In genomic region chr13:32314271-32314967, GRCh38 we compare ENCODE assay signal across 8 cellular contexts. TPM values are rescaled to one million over a fixed set of nuclear protein-coding genes. Genes with fewer than 3 reads are reported as not detected.
DNase-seq lines count a peak whose midpoint lies in the region; ATAC-seq and TF ChIP-seq lines count a peak whose summit lies in the region.

No MANE protein-coding gene starts in this region.

- intact Hi-C loops in mammary epithelial cell (cut with micrococcal nuclease) (loop anchor here (5.0 kb wide), 1 partner anchor 282 kb away; the partner anchor contains the start of gene FRY), uterus (cut with DNase I; ENCODE audit: low total_unique reads) (no loop called here)

- peak overlapping the region; percentile 100 for H2AFZ ChIP-seq in mammary epithelial cell (ENCODE audit: low read depth, low read length)

- CTCF ChIA-PET in mammary epithelial cell (lab: Charles Lee; ENCODE audit: low non-redundant PET): interaction anchor here (0.5 to 0.6 kb wide), 2 partner anchors 9 to 21 kb away, joined by 3 read pairs; no protein-coding TSS in a partner anchor

- H3K9me3 ChIP-seq in mammary epithelial cell (replicated peaks; ENCODE audit: insufficient read depth, low read length): no peaks in the 10 kb centered on the region
- H3K9me3 ChIP-seq in mesodermal cell (ENCODE audit: control insufficient read depth, low read length): peaks cover 5% of the 10 kb centered on the region
- no peaks in the 10 kb centered on the region for H3K9me3 ChIP-seq in uterus

- peaks cover 18% of the 10 kb centered on the region for H3K79me2 ChIP-seq in mammary epithelial cell (ENCODE audit: insufficient read depth, low read length)

- in situ Hi-C loops in mammary epithelial cell (cut with MboI; ENCODE audit: low sequenced_read_pairs in 2 of 2): loop anchor here (5.0 to 25.0 kb wide), 4 partner anchors 67 to 402 kb away; no protein-coding TSS in a partner anchor

- no peaks in the 10 kb centered on the region for H3K36me3 ChIP-seq in mammary epithelial cell (ENCODE audit: insufficient read depth, low read length)
- peaks cover 3% of the 10 kb centered on the region for H3K36me3 ChIP-seq in mesodermal cell (ENCODE audit: control insufficient read depth, insufficient read depth, low read length)
- H3K36me3 ChIP-seq in uterus: no peaks in the 10 kb centered on the region

- no peaks in the 10 kb centered on the region for H3K27me3 Mint-ChIP-seq in activated T-cell treated with anti-CD3 and anti-CD28 coated beads, Interleukin-2, amount 50 U/mL, for 72 hours (ENCODE audit: low read depth)

- H3K27ac Mint-ChIP-seq in activated T-cell treated with anti-CD3 and anti-CD28 coated beads, Interleukin-2, amount 50 U/mL, for 72 hours: peak overlapping the region; percentile 100

- WGBS in mammary epithelial cell (ENCODE audit: low coverage, missing lambda C conversion rate): 97% methylated on average over 22 of the region's 25 CpGs
- 93 to 94% methylated on average over 20 to 22 of the region's 25 CpGs for WGBS in mesodermal cell (ENCODE audit: insufficient coverage in 2 of 2), 2 experiments

- H3K4me1 Mint-ChIP-seq in activated T-cell treated with anti-CD3 and anti-CD28 coated beads, Interleukin-2, amount 50 U/mL, for 72 hours (ENCODE audit: low read depth): peaks cover 31% of the 10 kb centered on the region

- peak overlapping the region; percentile 91 to 95 for H3K4me3 Mint-ChIP-seq in activated T-cell treated with anti-CD3 and anti-CD28 coated beads, Interleukin-2, amount 50 U/mL, for 72 hours

- no peak overlapping the region for H3K9ac ChIP-seq in mammary epithelial cell (ENCODE audit: insufficient read depth, low read length)

- peak overlapping the region; percentile 87 for H3K4me2 ChIP-seq in mammary epithelial cell (ENCODE audit: insufficient read depth, low read depth, low read length)

- no peak for TF ChIP-seq CTCF in mammary epithelial cell (conservative IDR thresholded peaks at IDR 0.05 in 1 of 2, IDR thresholded peaks at IDR 0.05 in 1 of 2; ENCODE audit: extremely low read depth in 1 of 2, insufficient read depth in 1 of 2, low read depth in 1 of 2, low read length in 2 of 2)
- TF ChIP-seq CTCF in uterus (IDR thresholded peaks at IDR 0.05): no peak

- DNase-seq in activated T-cell treated with anti-CD3 and anti-CD28 coated beads, Interleukin-2, amount 50 U/mL, for 72 hours: no peak
- DNase-seq in activated T-cell treated with anti-CD3 and anti-CD28 coated beads for 4 hours (no peak), mammary epithelial cell (no peak), uterus (peak in 1 of 2 donors; percentile 18), KG1 (lab: John Stamatoyannopoulos, UW) (no peak), NCI-H226 (no peak), SKM-1 (lab: John Stamatoyannopoulos, UW; ENCODE audit: unreplicated experiment) (no peak)

- no peak for ATAC-seq in activated T-cell treated with anti-CD3 and anti-CD28 coated beads, Interleukin-2, amount 50 U/mL, for 72 hours (replicated peaks in 1 of 2)

- no peak for TF ChIP-seq POLR2A in uterus (IDR thresholded peaks at IDR 0.05)

- no peaks in the 10 kb centered on the region for H4K20me1 ChIP-seq in mammary epithelial cell (ENCODE audit: insufficient read depth, low read length)

- BruUV-seq in mammary epithelial cell (replicated peaks; lab: Mats Ljungman, UMichigan): no TSS peak

- H3K4me1 ChIP-seq in mammary epithelial cell (ENCODE audit: insufficient read depth, low read length): peaks cover 5% of the 10 kb centered on the region
- H3K4me1 ChIP-seq in mesodermal cell (ENCODE audit: control insufficient read depth, insufficient read depth, low read length, poor library complexity, severe bottlenecking): no peaks in the 10 kb centered on the region
- H3K4me1 ChIP-seq in uterus: peaks cover 0 to 4% of the 10 kb centered on the region in 2 donors

- H3K27me3 ChIP-seq in mammary epithelial cell (ENCODE audit: insufficient read depth, low read length) (no peaks in the 10 kb centered on the region), uterus (no peaks in the 10 kb centered on the region)

- H3K4me3 ChIP-seq in mammary epithelial cell (replicated peaks in 1 of 3; ENCODE audit: insufficient read depth in 1 of 3, low read depth in 2 of 3, low read length in 3 of 3) (peak overlapping the region in 1 of 3 experiments; percentile 70), mesodermal cell (ENCODE audit: extremely low read depth, insufficient read depth, low read length, poor library complexity, severe bottlenecking) (peak overlapping the region; percentile 69), uterus (peak overlapping the region in 1 of 2 donors; percentile 65)

- H3K36me3 Mint-ChIP-seq in activated T-cell treated with anti-CD3 and anti-CD28 coated beads, Interleukin-2, amount 50 U/mL, for 72 hours (ENCODE audit: insufficient read depth in 2 of 2): peaks cover 3 to 7% of the 10 kb centered on the region in 2 donors

- H3K9me3 Mint-ChIP-seq in activated T-cell treated with anti-CD3 and anti-CD28 coated beads, Interleukin-2, amount 50 U/mL, for 72 hours: no peaks in the 10 kb centered on the region

- H3K27ac ChIP-seq in mammary epithelial cell (ENCODE audit: insufficient read depth, low read depth, low read length) (peak overlapping the region; percentile 95), mesodermal cell (ENCODE audit: low read depth, low read length, severe bottlenecking) (peak overlapping the region; percentile 97), uterus (peak overlapping the region; percentile 93 to 97)

- dilution Hi-C loops in mammary epithelial cell (cut with HindIII; ENCODE audit: low sequenced_read_pairs): no loop called here

RNA-seq across cellular contexts. Expression of gene ZAR1L, which starts 0.7 kb away (rescaled TPM):
- total RNA-seq in activated T-cell treated with anti-CD3 and anti-CD28 coated beads, Interleukin-2, amount 50 U/mL, for 72 hours: not detected
- not detected for total RNA-seq in mammary epithelial cell
- polyA plus RNA-seq in mammary epithelial cell: not detected
- polyA minus RNA-seq in mammary epithelial cell: not detected
- not detected for polyA plus RNA-seq in mesodermal cell (2013, experiment 1 of 2)
- 0.20 TPM for polyA plus RNA-seq in mesodermal cell (2013, experiment 2 of 2)
- not detected for total RNA-seq in uterus

RNA-seq across cellular contexts. Expression of gene BRCA2, which starts 0.9 kb away (rescaled TPM):
- 10 to 100 TPM; 36.9 to 41.5 TPM for total RNA-seq in activated T-cell treated with anti-CD3 and anti-CD28 coated beads, Interleukin-2, amount 50 U/mL, for 72 hours
- total RNA-seq in mammary epithelial cell (10 to 100 TPM in 1 of 2 donors, 1 to 10 TPM in 1; 3.0 to 16.0 TPM), uterus (10 to 100 TPM in 1 of 4 donors, 1 to 10 TPM in 1, under 1 TPM in 2; 0.26 to 11.5 (median 0.89) TPM)
- polyA plus RNA-seq in mammary epithelial cell: 3.0 TPM
- polyA minus RNA-seq in mammary epithelial cell: 79.5 TPM
- 3.5 TPM for polyA plus RNA-seq in mesodermal cell (2013, experiment 1 of 2)
- 3.9 TPM for polyA plus RNA-seq in mesodermal cell (2013, experiment 2 of 2)
